8 cellular contexts compared by ENCODE assay signal in genomic region chr1:96596226-96596625, GRCh38.
A peak's percentile ranks its signal among the peaks of the same experiment; 100 is the strongest.
DNase-seq lines count a peak whose midpoint lies in the region; ATAC-seq and TF ChIP-seq lines count a peak whose summit lies in the region.

No MANE protein-coding gene starts in this region.

- peaks cover 7% of the 10 kb centered on the region for H3K9me3 Mint-ChIP-seq in neural progenitor cell

- peaks cover 12% of the 10 kb centered on the region for H3K4me1 ChIP-seq in neural progenitor cell

- peak; percentile 78 for TF ChIP-seq CTCF in 22Rv1 (IDR thresholded peaks at IDR 0.05)
- peak; percentile 50 for TF ChIP-seq CTCF in GM10248 (IDR thresholded peaks at IDR 0.05; ENCODE audit: control extremely low read depth, extremely low read depth, low read depth, missing control alignments)
- TF ChIP-seq CTCF in neural progenitor cell (IDR thresholded peaks at IDR 0.05): peak; percentile 72

- no peak overlapping the region for H3K4me2 ChIP-seq in neural progenitor cell

- no peaks in the 10 kb centered on the region for H3K27me3 Mint-ChIP-seq in neural progenitor cell (ENCODE audit: insufficient read depth, low read depth)

- no peaks in the 10 kb centered on the region for H3K27me3 ChIP-seq in neural progenitor cell

- no peaks in the 10 kb centered on the region for H3K36me3 ChIP-seq in neural progenitor cell

- peak; percentile 68 for ATAC-seq in HG02678 (IDR thresholded peaks at IDR 0.05; ENCODE audit: unreplicated experiment)

- no peak overlapping the region for H3K4me3 Mint-ChIP-seq in neural progenitor cell

- no peaks in the 10 kb centered on the region for H3K9me3 ChIP-seq in neural progenitor cell (ENCODE audit: low read depth)

- POLR2A ChIA-PET in GM10248 (lab: Yijun Ruan, JAX): no interaction called here

- peak overlapping the region; percentile 18 for H2AFZ ChIP-seq in neural progenitor cell (replicated peaks)

- no peaks in the 10 kb centered on the region for H3K36me3 Mint-ChIP-seq in neural progenitor cell

- H3K27ac Mint-ChIP-seq in neural progenitor cell: peak overlapping the region; percentile 48

- DNase-seq in GM10248 (ENCODE audit: extremely low spot score) (peak; percentile 36), NCI-H69 (lab: John Stamatoyannopoulos, UW) (peak; percentile 31), cerebellar cortex (ENCODE audit: low spot score) (peak; percentile 17), neural progenitor cell (ENCODE audit: low spot score) (peak; percentile 57), NCI-H1092 (lab: John Stamatoyannopoulos, UW) (no peak)
- DNase-seq in effector CD8-positive, alpha-beta T cell (lab: John Stamatoyannopoulos, UW): no peak

- H3K27ac ChIP-seq in 22Rv1: no peak overlapping the region
- H3K27ac ChIP-seq in neural progenitor cell: no peak overlapping the region

- CTCF ChIA-PET in GM10248 (lab: Yijun Ruan, JAX): interaction anchor here (0.9 to 1.7 kb wide), 5 partner anchors 9 to 33 kb away, joined by 3 to 5 read pairs (median 3); no protein-coding TSS in a partner anchor

- no peaks in the 10 kb centered on the region for H3K79me2 ChIP-seq in neural progenitor cell (ENCODE audit: low read depth)

- peaks cover 33% of the 10 kb centered on the region for H3K4me1 Mint-ChIP-seq in neural progenitor cell

- no peaks in the 10 kb centered on the region for H4K20me1 ChIP-seq in neural progenitor cell (ENCODE audit: low read depth)

- no peaks in the 10 kb centered on the region for H3F3A ChIP-seq in neural progenitor cell (ENCODE audit: low read depth)

- no peak overlapping the region for H3K9ac ChIP-seq in neural progenitor cell

- no peak overlapping the region for H3K4me3 ChIP-seq in neural progenitor cell

Comparison
In these comparisons a context has a peak if more than half of its experiments do, and no peak if none do; other contexts are left out.
1. DNase-seq: peak in GM10248 (single experiment), NCI-H69 (single experiment), cerebellar cortex (single experiment) and neural progenitor cell (single experiment); none in NCI-H1092 (single experiment) and effector CD8-positive, alpha-beta T cell (single experiment).
2. Peak in every context shown above with its lines, with median percentiles within 50 percentile points of each other: CTCF ChIP-seq.